9 cellular contexts compared by ENCODE assay signal in the genomic region with DNA sequence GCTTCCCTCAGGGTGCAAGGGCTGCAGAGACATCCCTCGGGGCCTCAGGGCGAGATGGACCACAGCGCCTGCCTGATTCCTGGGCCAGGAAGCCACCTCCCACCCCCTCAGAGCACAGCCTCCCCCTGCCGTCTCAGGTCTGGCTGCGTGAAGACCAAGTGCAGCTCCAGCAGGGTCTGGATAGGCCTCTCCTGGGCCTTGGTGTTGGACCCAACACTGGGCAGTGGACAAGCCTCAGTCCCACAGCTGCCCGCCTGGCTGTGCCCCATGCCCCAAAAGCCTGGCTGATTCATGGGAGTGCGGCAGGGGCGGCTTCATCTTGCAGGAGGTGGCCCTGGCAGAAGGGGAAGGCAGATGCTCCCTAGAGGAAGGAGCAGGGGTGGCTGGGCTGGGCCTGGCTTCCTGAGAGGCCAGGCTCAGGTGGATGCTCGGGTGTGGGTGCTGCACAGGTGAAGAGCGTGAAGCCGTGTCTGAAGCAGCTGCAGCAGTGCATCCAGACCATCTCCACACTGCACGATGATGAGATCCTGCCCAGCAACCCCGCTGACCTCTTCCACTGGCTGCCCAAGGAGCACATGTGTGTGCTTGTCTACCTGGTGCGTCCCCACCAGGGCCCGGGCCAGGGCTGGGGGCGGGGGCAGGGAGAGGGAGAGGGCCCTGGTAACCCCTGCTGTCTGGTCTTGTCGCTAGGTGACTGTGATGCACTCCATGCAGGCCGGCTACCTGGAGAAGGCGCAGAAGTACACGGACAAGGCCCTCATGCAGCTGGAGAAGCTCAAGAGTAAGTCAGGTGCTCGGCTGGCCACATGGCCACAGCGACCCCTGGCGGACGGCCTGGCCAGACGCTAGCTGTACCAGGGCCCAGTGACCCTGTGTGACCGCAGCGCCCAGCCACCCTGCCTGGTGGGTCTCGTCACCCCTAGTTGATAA. TPM values are rescaled to one million over a fixed set of nuclear protein-coding genes. Genes with fewer than 3 reads are reported as not detected.
DNase-seq lines count a peak whose midpoint lies in the region; ATAC-seq and TF ChIP-seq lines count a peak whose summit lies in the region.
"Had no signal": no experiment of that assay in that cellular context is flagged by ENCODE, and none has a peak within 500 bp of the region (broad histone marks: within the 10 kb centered on the region; RNA-seq: fewer than 3 reads in every experiment).

No MANE protein-coding gene starts in this region.

- no peaks in the 10 kb centered on the region for H3K9me3 Mint-ChIP-seq in activated CD4-positive, alpha-beta T cell treated with anti-CD3 and anti-CD28 coated beads, Interleukin-2, amount 10 ng/mL, durations not matched to agents 24 days and 14 days
- H3K9me3 Mint-ChIP-seq: natural killer cell treated with Interleukin-12 subunit alpha and Interleukin-12 subunit beta and Interleukin-15 and Interleukin-18, amount 100 ng/mL, for 72 hours had no signal

- H3K27me3 Mint-ChIP-seq in activated CD4-positive, alpha-beta T cell treated with anti-CD3 and anti-CD28 coated beads, Interleukin-2, amount 10 ng/mL, durations not matched to agents 24 days and 14 days, result no peaks in the 10 kb centered on the region
- H3K27me3 Mint-ChIP-seq: natural killer cell treated with Interleukin-12 subunit alpha and Interleukin-12 subunit beta and Interleukin-15 and Interleukin-18, amount 100 ng/mL, for 72 hours had no signal

- H3K4me3 Mint-ChIP-seq in activated CD4-positive, alpha-beta T cell treated with anti-CD3 and anti-CD28 coated beads, Interleukin-2, amount 10 ng/mL, durations not matched to agents 24 days and 14 days, result no peak overlapping the region
- H3K4me3 Mint-ChIP-seq: natural killer cell treated with Interleukin-12 subunit alpha and Interleukin-12 subunit beta and Interleukin-15 and Interleukin-18, amount 100 ng/mL, for 72 hours had no signal

- no peak for ATAC-seq in GM21367 (IDR thresholded peaks at IDR 0.05; ENCODE audit: unreplicated experiment)

- intact Hi-C loops in activated CD4-positive, alpha-beta T cell treated with anti-CD3 and anti-CD28 coated beads, Interleukin-2, amount 10 ng/mL, durations not matched to agents 24 days and 14 days (cut with micrococcal nuclease), result no loop called here

- peaks cover 46% of the 10 kb centered on the region for H3K36me3 Mint-ChIP-seq in activated CD4-positive, alpha-beta T cell treated with anti-CD3 and anti-CD28 coated beads, Interleukin-2, amount 10 ng/mL, durations not matched to agents 24 days and 14 days (ENCODE audit: low read depth)
- H3K36me3 Mint-ChIP-seq: natural killer cell treated with Interleukin-12 subunit alpha and Interleukin-12 subunit beta and Interleukin-15 and Interleukin-18, amount 100 ng/mL, for 72 hours had no signal

- no peaks in the 10 kb centered on the region for H3K4me1 Mint-ChIP-seq in activated CD4-positive, alpha-beta T cell treated with anti-CD3 and anti-CD28 coated beads, Interleukin-2, amount 10 ng/mL, durations not matched to agents 24 days and 14 days

- H3K27ac Mint-ChIP-seq in activated CD4-positive, alpha-beta T cell treated with anti-CD3 and anti-CD28 coated beads, Interleukin-2, amount 10 ng/mL, durations not matched to agents 24 days and 14 days, result no peak overlapping the region
- H3K27ac Mint-ChIP-seq: natural killer cell treated with Interleukin-12 subunit alpha and Interleukin-12 subunit beta and Interleukin-15 and Interleukin-18, amount 100 ng/mL, for 72 hours had no signal

- DNase-seq in DMS53 (lab: John Stamatoyannopoulos, UW), result peak; percentile 85
- peak in 56 of 76 experiments; percentile 13 to 78 (median 48) for DNase-seq in HUDEP-2 (lab: John Stamatoyannopoulos, UW; ENCODE audit: unreplicated experiment in 76 of 76)
- DNase-seq in epidermal melanocyte (ENCODE audit: insufficient read length, low spot score), result peak; percentile 64
- peak; percentile 59 for DNase-seq in myocyte (ENCODE audit: low read depth)
- no peak for DNase-seq in ureter (ENCODE audit: low spot score)
- DNase-seq in activated CD4-positive, alpha-beta T cell treated with anti-CD3 and anti-CD28 coated beads, Interleukin-2, amount 10 ng/mL, durations not matched to agents 24 days and 14 days, result no peak

TF ChIP-seq in PFSK-1, 5 proteins besides CTCF, POLR2A, EP300 and RAD21:
- TF ChIP-seq TAF1 (IDR thresholded peaks at IDR 0.05; ENCODE audit: borderline replicate concordance, insufficient read depth, low read length), result no peak
- TF ChIP-seq FOXP2 (optimal IDR thresholded peaks at IDR 0.05; ENCODE audit: borderline replicate concordance, extremely low read depth, extremely low read length, insufficient read depth), result peak; percentile 67
- TF ChIP-seq, protein P1, sequence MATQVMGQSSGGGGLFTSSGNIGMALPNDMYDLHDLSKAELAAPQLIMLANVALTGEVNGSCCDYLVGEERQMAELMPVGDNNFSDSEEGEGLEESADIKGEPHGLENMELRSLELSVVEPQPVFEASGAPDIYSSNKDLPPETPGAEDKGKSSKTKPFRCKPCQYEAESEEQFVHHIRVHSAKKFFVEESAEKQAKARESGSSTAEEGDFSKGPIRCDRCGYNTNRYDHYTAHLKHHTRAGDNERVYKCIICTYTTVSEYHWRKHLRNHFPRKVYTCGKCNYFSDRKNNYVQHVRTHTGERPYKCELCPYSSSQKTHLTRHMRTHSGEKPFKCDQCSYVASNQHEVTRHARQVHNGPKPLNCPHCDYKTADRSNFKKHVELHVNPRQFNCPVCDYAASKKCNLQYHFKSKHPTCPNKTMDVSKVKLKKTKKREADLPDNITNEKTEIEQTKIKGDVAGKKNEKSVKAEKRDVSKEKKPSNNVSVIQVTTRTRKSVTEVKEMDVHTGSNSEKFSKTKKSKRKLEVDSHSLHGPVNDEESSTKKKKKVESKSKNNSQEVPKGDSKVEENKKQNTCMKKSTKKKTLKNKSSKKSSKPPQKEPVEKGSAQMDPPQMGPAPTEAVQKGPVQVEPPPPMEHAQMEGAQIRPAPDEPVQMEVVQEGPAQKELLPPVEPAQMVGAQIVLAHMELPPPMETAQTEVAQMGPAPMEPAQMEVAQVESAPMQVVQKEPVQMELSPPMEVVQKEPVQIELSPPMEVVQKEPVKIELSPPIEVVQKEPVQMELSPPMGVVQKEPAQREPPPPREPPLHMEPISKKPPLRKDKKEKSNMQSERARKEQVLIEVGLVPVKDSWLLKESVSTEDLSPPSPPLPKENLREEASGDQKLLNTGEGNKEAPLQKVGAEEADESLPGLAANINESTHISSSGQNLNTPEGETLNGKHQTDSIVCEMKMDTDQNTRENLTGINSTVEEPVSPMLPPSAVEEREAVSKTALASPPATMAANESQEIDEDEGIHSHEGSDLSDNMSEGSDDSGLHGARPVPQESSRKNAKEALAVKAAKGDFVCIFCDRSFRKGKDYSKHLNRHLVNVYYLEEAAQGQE (IDR thresholded peaks at IDR 0.05; ENCODE audit: insufficient read depth in 1 of 2, low read depth in 2 of 2, low read length in 2 of 2), result no peak

RNA-seq across cellular contexts. Expression of a gene that starts 21.7 kb away (rescaled TPM):
- polyA plus RNA-seq in PFSK-1 (2012; ENCODE audit: insufficient read length, low read depth), result 63.3 TPM
- total RNA-seq in myocyte, result 32.0 and 40.3 TPM in 2 replicates
- polyA plus RNA-seq in myocyte (2012), result 37.1 TPM
- total RNA-seq in ureter, result 87.4 TPM
- 61.8 and 73.0 TPM in 2 replicates for total RNA-seq in activated CD4-positive, alpha-beta T cell treated with anti-CD3 and anti-CD28 coated beads, Interleukin-2, amount 10 ng/mL, durations not matched to agents 24 days and 14 days

RNA-seq across cellular contexts. Expression of a gene that starts 22.0 kb away (rescaled TPM):
- 52.8 TPM for polyA plus RNA-seq in PFSK-1 (2012; ENCODE audit: insufficient read length, low read depth)
- total RNA-seq in myocyte (32.6 and 36.4 TPM in 2 replicates), ureter (51.8 TPM)
- 46.7 TPM for polyA plus RNA-seq in myocyte (2012)
- 71.2 and 72.0 TPM in 2 replicates for total RNA-seq in activated CD4-positive, alpha-beta T cell treated with anti-CD3 and anti-CD28 coated beads, Interleukin-2, amount 10 ng/mL, durations not matched to agents 24 days and 14 days

Comparison
In these comparisons a context has a peak if more than half of its experiments do, and no peak if none do; other contexts are left out.
1. DNase-seq: peak in DMS53 (single experiment), HUDEP-2 (56 of 76), epidermal melanocyte (single experiment) and myocyte (single experiment); none in ureter (single experiment) and activated CD4-positive, alpha-beta T cell treated with anti-CD3 and anti-CD28 coated beads, Interleukin-2, amount 10 ng/mL, durations not matched to agents 24 days and 14 days (single experiment).